21 cellular contexts compared by ENCODE assay signal in genomic region chr7:136026209-136026608, GRCh38. TPM values are rescaled to one million over a fixed set of nuclear protein-coding genes. Genes with fewer than 3 reads are reported as not detected.
DNase-seq lines count a peak whose midpoint lies in the region; ATAC-seq, FAIRE-seq and TF ChIP-seq lines count a peak whose summit lies in the region.
"Had no signal": no experiment of that assay in that cellular context is flagged by ENCODE, and none has a peak within 500 bp of the region (broad histone marks: within the 10 kb centered on the region; RNA-seq: fewer than 3 reads in every experiment).

No MANE protein-coding gene starts in this region.

- TF ChIP-seq POLR2A in K562 (conservative IDR thresholded peaks at IDR 0.05) (no peak), uterus (IDR thresholded peaks at IDR 0.05) (no peak)

- peak overlapping the region; percentile 71 for H3K27ac Mint-ChIP-seq in mesothelial cell of epicardium
- H3K27ac Mint-ChIP-seq: CD4-positive, alpha-beta T cell; CD8-positive, alpha-beta T cell had no signal

- H3K9ac ChIP-seq in Karpas-422 (ENCODE audit: low read length) (no peak overlapping the region), K562 (ENCODE audit: insufficient read depth in 1 of 2, low read depth in 2 of 2, low read length in 2 of 2) (no peak overlapping the region)
- H3K9ac ChIP-seq: BLaER1 had no signal

- POLR2A ChIA-PET in K562 (lab: Yijun Ruan, JAX) = interaction anchor here (0.9 to 3.3 kb wide), 5 partner anchors 7 to 35 kb away, joined by 3 to 14 read pairs (median 3); no protein-coding TSS in a partner anchor

- no peak for TF ChIP-seq RAD21 in K562 (CRISPR knock-in tag; conservative IDR thresholded peaks at IDR 0.05 in 1 of 2, IDR thresholded peaks at IDR 0.05 in 1 of 2)

- TF ChIP-seq EP300 in K562 (IDR thresholded peaks at IDR 0.05; ENCODE audit: low read length) = no peak

- H3K27ac ChIP-seq in C4-2B (peak overlapping the region; percentile 51; the same call in 1 of the 2 replicates), Karpas-422 (ENCODE audit: low read length) (no peak overlapping the region), K562 (ENCODE audit: extremely low read depth, low read depth, low read length) (no peak overlapping the region), uterus (no peak overlapping the region)
- H3K27ac ChIP-seq: BLaER1 had no signal

- H3K9me2 ChIP-seq in Karpas-422 (replicated peaks; ENCODE audit: insufficient read depth, low read length) = no peaks in the 10 kb centered on the region

- peaks cover 5% of the 10 kb centered on the region for H3K36me3 Mint-ChIP-seq in mesothelial cell of epicardium

- peaks cover 37% of the 10 kb centered on the region for H3K4me1 Mint-ChIP-seq in mesothelial cell of epicardium

- in situ Hi-C loops in K562 (cut with MboI) = no loop called here

- H3K4me1 ChIP-seq in Karpas-422 (ENCODE audit: low read length) = peaks cover 10% of the 10 kb centered on the region
- H3K4me1 ChIP-seq in K562 (replicated peaks in 1 of 2; ENCODE audit: control insufficient read depth in 2 of 2, insufficient read depth in 2 of 2, low read length in 2 of 2) = peaks cover 0 to 4% of the 10 kb centered on the region in 2 experiments; a peak in 2 of 5 replicates
- no peaks in the 10 kb centered on the region for H3K4me1 ChIP-seq in uterus
- H3K4me1 ChIP-seq: BE2C, BLaER1, Caco-2 had no signal

- no peaks in the 10 kb centered on the region for H3K79me2 ChIP-seq in Karpas-422 (ENCODE audit: low read length)
- no peaks in the 10 kb centered on the region for H3K79me2 ChIP-seq in K562 (ENCODE audit: control insufficient read depth, insufficient read depth, low read length)

- CTCF ChIA-PET in K562 (lab: Yijun Ruan, JAX; ENCODE audit: low intra/inter-chr PET ratio) = no interaction called here

- TF ChIP-seq CTCF in C4-2B (conservative IDR thresholded peaks at IDR 0.05) = no peak
- TF ChIP-seq CTCF in K562 (IDR thresholded peaks at IDR 0.05 in 2 of 3, conservative IDR thresholded peaks at IDR 0.05 in 1 of 3; ENCODE audit: insufficient read depth in 2 of 3, low read depth in 1 of 3, low read length in 3 of 3) = no peak
- no peak for TF ChIP-seq CTCF in mesothelial cell of epicardium (IDR thresholded peaks at IDR 0.05; ENCODE audit: unreplicated experiment)
- no peak for TF ChIP-seq CTCF in uterus (IDR thresholded peaks at IDR 0.05)

- no peaks in the 10 kb centered on the region for H3K9me1 ChIP-seq in K562 (ENCODE audit: control insufficient read depth, insufficient read depth, low read length)

- no peak overlapping the region for H3K4me3 Mint-ChIP-seq in mesothelial cell of epicardium
- H3K4me3 Mint-ChIP-seq: CD4-positive, alpha-beta T cell; CD8-positive, alpha-beta T cell had no signal

- no peaks in the 10 kb centered on the region for H3K9me3 ChIP-seq in Karpas-422 (ENCODE audit: low read length)
- no peaks in the 10 kb centered on the region for H3K9me3 ChIP-seq in K562 (replicated peaks; ENCODE audit: control insufficient read depth, insufficient read depth, low read depth, low read length)
- H3K9me3 ChIP-seq in uterus = no peaks in the 10 kb centered on the region
- H3K9me3 ChIP-seq: BE2C, BLaER1, Caco-2 had no signal

- FAIRE-seq in K562 (lab: Jason Lieb, UNC) = no peak
- FAIRE-seq: D721Med, GM12891 had no signal

- DNase-seq in Karpas-422 (no peak), K562 (ENCODE audit: extremely low read depth in 1 of 4, low spot score in 3 of 4) (no peak), mesothelial cell of epicardium (ENCODE audit: low spot score in 2 of 2, unreplicated experiment in 2 of 2) (no peak), uterus (no peak), NOMO-1 treated with DMSO at 0.1 percent for 48 hours (lab: John Stamatoyannopoulos, UW; ENCODE audit: unreplicated experiment) (no peak)
- DNase-seq in activated naive CD4-positive, alpha-beta T cell treated with anti-CD3 and anti-CD28 coated beads, Interleukin-2, amount 50 U/mL, for 16 hours = no peak
- DNase-seq: 8988T; ACHN; BE2C; C1 segment of cervical spinal cord; Caco-2; Calu3; CD4-positive, alpha-beta T cell; CD8-positive, alpha-beta T cell; DMS79 treated with DMSO at 0.1 percent for 48 hours; GF-D8 had no signal

- no TSS peak for BruUV-seq in K562 (replicated peaks; lab: Mats Ljungman, UMichigan)

- no peaks in the 10 kb centered on the region for H4K20me1 ChIP-seq in Karpas-422 (ENCODE audit: insufficient read depth, low read depth, low read length)
- no peaks in the 10 kb centered on the region for H4K20me1 ChIP-seq in K562 (replicated peaks; ENCODE audit: control insufficient read depth, insufficient read depth, low read length)
- H4K20me1 ChIP-seq: BLaER1 had no signal

- ATAC-seq in K562 (peak; percentile 60), HG02763 (IDR thresholded peaks at IDR 0.05; ENCODE audit: unreplicated experiment) (no peak)
- ATAC-seq: CD8-positive, alpha-beta T cell had no signal

- H3K27me3 Mint-ChIP-seq in mesothelial cell of epicardium (ENCODE audit: low read depth) = no peaks in the 10 kb centered on the region
- H3K27me3 Mint-ChIP-seq: CD4-positive, alpha-beta T cell had no signal

- H3K27me3 ChIP-seq in Karpas-422 (ENCODE audit: low read length) (no peaks in the 10 kb centered on the region), K562 (ENCODE audit: control insufficient read depth in 2 of 2, insufficient read depth in 2 of 2, low read length in 2 of 2) (no peaks in the 10 kb centered on the region), uterus (no peaks in the 10 kb centered on the region)
- H3K27me3 ChIP-seq: BE2C, BLaER1 had no signal

- peaks cover 25% of the 10 kb centered on the region for H3K9me3 Mint-ChIP-seq in mesothelial cell of epicardium
- H3K9me3 Mint-ChIP-seq: CD4-positive, alpha-beta T cell; CD8-positive, alpha-beta T cell had no signal

- H3K36me3 ChIP-seq in Karpas-422 (ENCODE audit: insufficient read depth, low read length) (no peaks in the 10 kb centered on the region), K562 (ENCODE audit: control insufficient read depth, insufficient read depth, low read length) (no peaks in the 10 kb centered on the region), uterus (no peaks in the 10 kb centered on the region)
- H3K36me3 ChIP-seq: BE2C, BLaER1 had no signal

- intact Hi-C loops in K562 (cut with micrococcal nuclease) (loop anchor here (10.0 kb wide), 2 partner anchors 379 to 659 kb away; no protein-coding TSS in a partner anchor), uterus (cut with DNase I; ENCODE audit: low total_unique reads) (no loop called here)

- WGBS in K562 (ENCODE audit: insufficient coverage, low coverage, missing lambda C conversion rate) = 31% methylated on average over 2 of the region's 2 CpGs

- H2AFZ ChIP-seq in Karpas-422 (ENCODE audit: low read length) = 0 out of 2 replicates have a peak overlapping the region, but pooled peaks have one; percentile 13
- H2AFZ ChIP-seq in K562 (ENCODE audit: low read depth, low read length) = peak overlapping the region; percentile 77

- no peak overlapping the region for H3K4me2 ChIP-seq in Karpas-422 (ENCODE audit: low read depth, low read length, poor library complexity, severe bottlenecking)
- H3K4me2 ChIP-seq in K562 (ENCODE audit: insufficient read depth, low read length) = no peak overlapping the region
- H3K4me2 ChIP-seq: BLaER1 had no signal

- H3K4me3 ChIP-seq in Karpas-422 (ENCODE audit: low read length) = no peak overlapping the region
- no peak overlapping the region for H3K4me3 ChIP-seq in K562
- no peak overlapping the region for H3K4me3 ChIP-seq in uterus
- H3K4me3 ChIP-seq: BLaER1 had no signal

TF ChIP-seq in K562, 482 proteins besides CTCF, POLR2A, EP300 and RAD21 (continues in another document):
- no peak for TF ChIP-seq HCFC1 (IDR thresholded peaks at IDR 0.05; ENCODE audit: low read depth, low read length)
- no peak for TF ChIP-seq PBX2 (CRISPR knock-in tag; IDR thresholded peaks at IDR 0.05; ENCODE audit: low read depth)
- TF ChIP-seq PBX2 (tag; conservative IDR thresholded peaks at IDR 0.05; ENCODE audit: low read depth) = no peak

RNA-seq across cellular contexts. Expression of gene MTPN, which starts 49.0 kb away (rescaled TPM):
- total RNA-seq in Karpas-422 (2014; rRNA removed; shearing (Covaris generic); ENCODE audit: low replicate concordance) = 60.5 and 140 TPM in 2 replicates
- total RNA-seq in K562 (2011; cell fraction: chromatin; rRNA removed; ENCODE audit: low replicate concordance) = 24.4 and 41.1 TPM in 2 replicates
- total RNA-seq in K562 (2011; cell fraction: nucleolus; rRNA removed) = 26.7 and 34.1 TPM in 2 replicates
- total RNA-seq in K562 (2011; cell fraction: nucleoplasm; rRNA removed) = 43.8 and 76.6 TPM in 2 replicates
- total RNA-seq in K562 (2014; rRNA removed) (94.4 and 128 TPM in 2 replicates), K562 (2014; rRNA removed; fragmentation: Illumina TruSeq; extraction: Trizol) (156 and 189 TPM in 2 replicates), K562 (2015; rRNA removed; fragmentation: Illumina TruSeq; extraction: Trizol) (154 and 159 TPM in 2 replicates), K562 (2021) (236 and 261 TPM in 2 replicates), mesothelial cell of epicardium (112 to 115 TPM (median 114 TPM) in 3 replicates), uterus (100 to 1,000 TPM in 1 of 4 donors, 10 to 100 TPM in 3; 53.8 to 125 (median 76.8) TPM)
- polyA plus RNA-seq in K562 (2011; rRNA removed) (189 and 191 TPM in 2 replicates), K562 (2014; fragmentation: Illumina TruSeq; extraction: Trizol) (224 and 243 TPM in 2 replicates), K562 (2014; fragmentation: Nextera tagmentation; extraction: Ambion mirVana) (10 to 100 TPM; 68.5 to 68.6 TPM), K562 (2014; rRNA removed) (133 and 148 TPM in 2 replicates)
- 69.3 and 142 TPM in 2 replicates for polyA plus RNA-seq in K562 (2011; cell fraction: cytosol; rRNA removed)
- polyA plus RNA-seq in K562 (2011; cell fraction: nucleus; rRNA removed) = 61.0 and 67.9 TPM in 2 replicates
- 190 and 199 TPM in 2 replicates for polyA plus RNA-seq in K562 (2012)
- 247 and 299 TPM in 2 replicates for polyA minus RNA-seq in K562 (2011; rRNA and poly(A)+ RNA removed)
- polyA minus RNA-seq in K562 (2011; cell fraction: cytosol; rRNA and poly(A)+ RNA removed) = 168 and 172 TPM in 2 replicates
- 70.3 and 88.3 TPM in 2 replicates for polyA minus RNA-seq in K562 (2011; cell fraction: nucleus; rRNA and poly(A)+ RNA removed)
